Comparison of ENCODE assay signal across 9 cellular contexts in genomic region chr5:135208555-135209494, GRCh38.
DNase-seq lines count a peak whose midpoint lies in the region; ATAC-seq and TF ChIP-seq lines count a peak whose summit lies in the region.
"Had no signal": no experiment of that assay in that cellular context is flagged by ENCODE, and none has a peak within 500 bp of the region (broad histone marks: within the 10 kb centered on the region; RNA-seq: fewer than 3 reads in every experiment).

No MANE protein-coding gene starts in this region.

- TF ChIP-seq POLR2A in gastroesophageal sphincter (IDR thresholded peaks at IDR 0.05), result no peak
- no peak for TF ChIP-seq POLR2A in spleen (IDR thresholded peaks at IDR 0.05)

- peaks cover 13 to 34% (median 16%) of the 10 kb centered on the region in 5 donors for H3K27me3 Mint-ChIP-seq in naive thymus-derived CD8-positive, alpha-beta T cell

- H3K36me3 ChIP-seq in SJSA1 (no peaks in the 10 kb centered on the region), gastroesophageal sphincter (no peaks in the 10 kb centered on the region), spleen (no peaks in the 10 kb centered on the region)
- H3K36me3 ChIP-seq: BLaER1 had no signal

- ATAC-seq in gastroesophageal sphincter (peak; percentile 60), GM21529 (IDR thresholded peaks at IDR 0.05; ENCODE audit: unreplicated experiment) (no peak)
- no peak for ATAC-seq in naive thymus-derived CD8-positive, alpha-beta T cell

- H3K36me3 Mint-ChIP-seq in naive thymus-derived CD8-positive, alpha-beta T cell, result peaks cover 0 to 5% (median 2%) of the 10 kb centered on the region in 3 donors

- WGBS in gastroesophageal sphincter (ENCODE audit: low coverage in 1 of 2), 2 donors, result 26 to 27% methylated on average over 5 of the region's 10 CpGs
- WGBS in spleen, 5 donors, result 58 to 77% (median 72%) methylated on average over 9 to 10 of the region's 10 CpGs

- TF ChIP-seq CTCF in gastroesophageal sphincter (IDR thresholded peaks at IDR 0.05) (peak in 2 of 4 experiments; percentile 9 to 28), spleen (IDR thresholded peaks at IDR 0.05 in 8 of 11, conservative IDR thresholded peaks at IDR 0.05 in 3 of 11) (no peak)

- POLR2A ChIA-PET in naive thymus-derived CD8-positive, alpha-beta T cell (lab: Charles Lee), result no interaction called here

- TF ChIP-seq EP300 in gastroesophageal sphincter (IDR thresholded peaks at IDR 0.05), result no peak

- H3K27ac ChIP-seq in SJSA1 (peak overlapping the region; percentile 20), gastroesophageal sphincter (peak overlapping the region in 3 of 4 donors; percentile 63 to 73 (median 69)), spleen (peak overlapping the region in 1 of 8 donors; percentile 45)
- H3K27ac ChIP-seq: BLaER1 had no signal

- no peak overlapping the region for H3K4me3 Mint-ChIP-seq in naive thymus-derived CD8-positive, alpha-beta T cell

- peaks cover 1 to 8% (median 5%) of the 10 kb centered on the region in 9 donors for H3K9me3 Mint-ChIP-seq in naive thymus-derived CD8-positive, alpha-beta T cell

- intact Hi-C loops in spleen (cut with DNase I; ENCODE audit: low total_unique reads), result no loop called here

- peak; percentile 26 for DNase-seq in NCI-H2029 (lab: John Stamatoyannopoulos, UW)
- DNase-seq in NCI-H2029 treated with DMSO at 0.1 percent for 48 hours (lab: John Stamatoyannopoulos, UW), result no peak
- DNase-seq in SJSA1 (ENCODE audit: low read depth in 1 of 2, low spot score in 2 of 2), result peak; percentile 93 to 97
- peak; percentile 64 for DNase-seq in spleen
- DNase-seq in OCI-M2 (lab: John Stamatoyannopoulos, UW; ENCODE audit: unreplicated experiment), result no peak
- DNase-seq in naive thymus-derived CD8-positive, alpha-beta T cell, result no peak

- H3K4me1 Mint-ChIP-seq in naive thymus-derived CD8-positive, alpha-beta T cell, result no peaks in the 10 kb centered on the region

- H3K27me3 ChIP-seq in SJSA1 (replicated peaks), result no peaks in the 10 kb centered on the region
- no peaks in the 10 kb centered on the region for H3K27me3 ChIP-seq in gastroesophageal sphincter
- H3K27me3 ChIP-seq in spleen (replicated peaks in 1 of 7), result peaks cover 0 to 10% (median 0%) of the 10 kb centered on the region in 7 donors
- H3K27me3 ChIP-seq: BLaER1 had no signal

- no peak overlapping the region for H3K4me3 ChIP-seq in SJSA1
- no peak overlapping the region for H3K4me3 ChIP-seq in gastroesophageal sphincter
- no peak overlapping the region for H3K4me3 ChIP-seq in spleen
- H3K4me3 ChIP-seq: BLaER1 had no signal

- H3K4me1 ChIP-seq in SJSA1 (replicated peaks), result peaks cover 37% of the 10 kb centered on the region
- H3K4me1 ChIP-seq in gastroesophageal sphincter, result peaks cover 0 to 45% (median 8%) of the 10 kb centered on the region in 3 donors
- H3K4me1 ChIP-seq in spleen, result peaks cover 0 to 6% (median 0%) of the 10 kb centered on the region in 6 donors

- no peak overlapping the region for H3K27ac Mint-ChIP-seq in naive thymus-derived CD8-positive, alpha-beta T cell

- no peaks in the 10 kb centered on the region for H3K9me3 ChIP-seq in SJSA1 (replicated peaks)
- peaks cover 0 to under 1% (median 0%) of the 10 kb centered on the region in 3 donors for H3K9me3 ChIP-seq in gastroesophageal sphincter
- peaks cover 0 to 2% (median under 1%) of the 10 kb centered on the region in 8 donors for H3K9me3 ChIP-seq in spleen
- H3K9me3 ChIP-seq: BLaER1 had no signal

Comparison
In these comparisons a context has a peak if more than half of its experiments do, and no peak if none do; other contexts are left out.
1. DNase-seq: peak in NCI-H2029 (single experiment), SJSA1 (2 of 2) and spleen (single experiment); none in NCI-H2029 treated with DMSO at 0.1 percent for 48 hours (single experiment), OCI-M2 (single experiment) and naive thymus-derived CD8-positive, alpha-beta T cell (0 of 10).